In genomic region chr15:76901965-76902364, GRCh38 we compare ENCODE assay signal across 19 cellular contexts. TPM values are rescaled to one million over a fixed set of nuclear protein-coding genes. Genes with fewer than 3 reads are reported as not detected.
DNase-seq lines count a peak whose midpoint lies in the region; ATAC-seq and TF ChIP-seq lines count a peak whose summit lies in the region.
"Had no signal": no experiment of that assay in that cellular context is flagged by ENCODE, and none has a peak within 500 bp of the region (broad histone marks: within the 10 kb centered on the region; RNA-seq: fewer than 3 reads in every experiment).

No MANE protein-coding gene starts in this region.

- no peaks in the 10 kb centered on the region for H3K27me3 ChIP-seq in CD4-positive, alpha-beta T cell (ENCODE audit: control insufficient read depth, insufficient read depth, low read length)
- H3K27me3 ChIP-seq in lower lobe of right lung (ENCODE audit: low read depth) (no peaks in the 10 kb centered on the region), PC-9 (ENCODE audit: insufficient read depth, low read depth) (no peaks in the 10 kb centered on the region)

- peak overlapping the region; percentile 42 for H3K4me3 Mint-ChIP-seq in CD4-positive, alpha-beta T cell
- H3K4me3 Mint-ChIP-seq: CD4-positive, alpha-beta memory T cell; HFFc6 had no signal

- peaks cover 4% of the 10 kb centered on the region; the same call in 1 of the 2 replicates for H3F3A ChIP-seq in PC-9 (ENCODE audit: insufficient read depth, low read depth)

- no peaks in the 10 kb centered on the region; the same call in 1 of the 2 replicates for H3K79me2 ChIP-seq in PC-9 (ENCODE audit: low read depth)

- no TSS peak for BruUV-seq in PC-9 (replicated peaks; lab: Mats Ljungman, UMichigan)

- H2AFZ ChIP-seq in PC-9: no peak overlapping the region

- no peak overlapping the region for H3K4me2 ChIP-seq in PC-9

- intact Hi-C loops in CD4-positive, alpha-beta T cell (cut with DNase I, micrococcal nuclease): loop anchor here (2.0 to 5.0 kb wide), 5 partner anchors 120 to 595 kb away; partner anchors contain the start of genes HMG20A (in 1 of the 2), PEAK1 (in 1 of the 2) and TSPAN3 (in 1 of the 2)
- intact Hi-C loops in lower lobe of right lung (cut with DNase I): no loop called here
- intact Hi-C loops in PC-9 (cut with micrococcal nuclease; ENCODE audit: unreplicated experiment): loop anchor here (5.0 kb wide), 1 partner anchor 120 kb away; no protein-coding TSS in a partner anchor

- no peak for TF ChIP-seq CTCF in CD4-positive, alpha-beta T cell (IDR thresholded peaks at IDR 0.05)
- TF ChIP-seq CTCF in HEK293 (tag by site-specific recombination; IDR thresholded peaks at IDR 0.05) (no peak), lower lobe of right lung (IDR thresholded peaks at IDR 0.05) (no peak), PC-9 (conservative IDR thresholded peaks at IDR 0.05) (no peak)

- H3K9me3 ChIP-seq in CD4-positive, alpha-beta T cell (ENCODE audit: control insufficient read depth, low read length): no peaks in the 10 kb centered on the region
- H3K9me3 ChIP-seq in HEK293 (ENCODE audit: control insufficient read depth, insufficient read depth, low read depth, low read length) (no peaks in the 10 kb centered on the region), lower lobe of right lung (no peaks in the 10 kb centered on the region), PC-9 (ENCODE audit: insufficient read depth, low read depth) (no peaks in the 10 kb centered on the region)

- H3K4me1 Mint-ChIP-seq in CD4-positive, alpha-beta T cell (ENCODE audit: low read depth): peaks cover 43% of the 10 kb centered on the region

- no peaks in the 10 kb centered on the region for H3K27me3 Mint-ChIP-seq in CD4-positive, alpha-beta T cell
- H3K27me3 Mint-ChIP-seq: CD4-positive, alpha-beta memory T cell; IgD-negative memory B cell had no signal

- no peak overlapping the region for H3K27ac Mint-ChIP-seq in CD4-positive, alpha-beta T cell
- H3K27ac Mint-ChIP-seq: HFFc6 had no signal

- POLR2A ChIA-PET in CD4-positive, alpha-beta T cell (lab: Charles Lee): interaction anchor here (0.7 kb wide), 1 partner anchor 29 kb away, joined by 3 read pairs; no protein-coding TSS in a partner anchor
- POLR2A ChIA-PET in HEK293 (lab: Yijun Ruan, JAX): no interaction called here
- POLR2A ChIA-PET in PC-9 (lab: Charles Lee; ENCODE audit: unreplicated experiment): no interaction called here

- no peak for ATAC-seq in CD4-positive, alpha-beta T cell (ENCODE audit: poor library complexity)
- no peak for ATAC-seq in lower lobe of right lung
- ATAC-seq: GM12878 had no signal

- H3K36me3 ChIP-seq in HEK293 (ENCODE audit: control insufficient read depth in 2 of 2, insufficient read depth in 1 of 2, low read length in 2 of 2): no peaks in the 10 kb centered on the region; a peak in 1 of 3 replicates
- H3K36me3 ChIP-seq in lower lobe of right lung: no peaks in the 10 kb centered on the region
- H3K36me3 ChIP-seq in PC-9 (ENCODE audit: low read depth): no peaks in the 10 kb centered on the region

- H3K9me3 Mint-ChIP-seq in CD4-positive, alpha-beta T cell: no peaks in the 10 kb centered on the region
- H3K9me3 Mint-ChIP-seq: CD4-positive, alpha-beta memory T cell; HFFc6; IgD-negative memory B cell had no signal

- CTCF ChIA-PET in CD4-positive, alpha-beta T cell (lab: Charles Lee): no interaction called here
- CTCF ChIA-PET in HEK293 (lab: Yijun Ruan, JAX) (interaction anchor here (1.0 to 1.2 kb wide), 3 partner anchors 31 to 61 kb away, joined by 3 to 6 read pairs (median 3); no protein-coding TSS in a partner anchor), PC-9 (lab: Charles Lee) (no interaction called here)

- no peak for DNase-seq in CD4-positive, alpha-beta T cell
- DNase-seq in lower lobe of right lung: no peak
- no peak for DNase-seq in NK-92 treated with Interleukin-12 subunit alpha and Interleukin-12 subunit beta, amount 100 ng/mL, for 24 hours (lab: John Stamatoyannopoulos, UW)
- DNase-seq in PC-9: no peak
- no peak for DNase-seq in HCEC 1CT
- DNase-seq: AML-193; CD4-positive, alpha-beta memory T cell; COR-L47; DMS 273 treated with DMSO at 0.1 percent for 48 hours; DMS53; DND-41; EL; HFFc6; KG1 had no signal

- peaks cover 4% of the 10 kb centered on the region; the same call in 1 of the 2 replicates for H3K4me1 ChIP-seq in HEK293 (ENCODE audit: control insufficient read depth, insufficient read depth, low read length)
- peaks cover 42% of the 10 kb centered on the region for H3K4me1 ChIP-seq in lower lobe of right lung
- H3K4me1 ChIP-seq in PC-9 (replicated peaks; ENCODE audit: insufficient read depth): peaks cover 35% of the 10 kb centered on the region

- H4K20me1 ChIP-seq in PC-9 (ENCODE audit: insufficient read depth): no peaks in the 10 kb centered on the region

- H3K36me3 Mint-ChIP-seq in CD4-positive, alpha-beta T cell (ENCODE audit: low read depth): peaks cover 20% of the 10 kb centered on the region
- H3K36me3 Mint-ChIP-seq: IgD-negative memory B cell had no signal

- no peak overlapping the region for H3K4me3 ChIP-seq in HEK293 (ENCODE audit: low read depth, low read length)
- no peak overlapping the region for H3K4me3 ChIP-seq in lower lobe of right lung
- no peak overlapping the region for H3K4me3 ChIP-seq in PC-9
- H3K4me3 ChIP-seq: GM12878, HAP-1 had no signal

- no peak overlapping the region for H3K27ac ChIP-seq in CD4-positive, alpha-beta T cell (ENCODE audit: low read depth, low read length)
- H3K27ac ChIP-seq in HEK293 (ENCODE audit: extremely low read depth, low read depth, low read length) (no peak overlapping the region), lower lobe of right lung (peak overlapping the region; percentile 90), PC-9 (no peak overlapping the region)
- H3K27ac ChIP-seq: C4-2B had no signal

- no peaks in the 10 kb centered on the region for H3K9me2 ChIP-seq in PC-9 (ENCODE audit: insufficient read depth)

TF ChIP-seq in HEK293, 187 proteins besides CTCF, POLR2A, EP300 and RAD21 (continues in another document):
- TF ChIP-seq KLF7 (tag by site-specific recombination; IDR thresholded peaks at IDR 0.05; ENCODE audit: borderline replicate concordance) (no peak), ZNF701 (tag by site-specific recombination; IDR thresholded peaks at IDR 0.05) (no peak), ZNF121 (tag by site-specific recombination; IDR thresholded peaks at IDR 0.05) (no peak), INSM2 (tag by site-specific recombination; IDR thresholded peaks at IDR 0.05) (no peak), ZBTB48 (tag by site-specific recombination; IDR thresholded peaks at IDR 0.05) (no peak)
- TF ChIP-seq, protein P1, sequence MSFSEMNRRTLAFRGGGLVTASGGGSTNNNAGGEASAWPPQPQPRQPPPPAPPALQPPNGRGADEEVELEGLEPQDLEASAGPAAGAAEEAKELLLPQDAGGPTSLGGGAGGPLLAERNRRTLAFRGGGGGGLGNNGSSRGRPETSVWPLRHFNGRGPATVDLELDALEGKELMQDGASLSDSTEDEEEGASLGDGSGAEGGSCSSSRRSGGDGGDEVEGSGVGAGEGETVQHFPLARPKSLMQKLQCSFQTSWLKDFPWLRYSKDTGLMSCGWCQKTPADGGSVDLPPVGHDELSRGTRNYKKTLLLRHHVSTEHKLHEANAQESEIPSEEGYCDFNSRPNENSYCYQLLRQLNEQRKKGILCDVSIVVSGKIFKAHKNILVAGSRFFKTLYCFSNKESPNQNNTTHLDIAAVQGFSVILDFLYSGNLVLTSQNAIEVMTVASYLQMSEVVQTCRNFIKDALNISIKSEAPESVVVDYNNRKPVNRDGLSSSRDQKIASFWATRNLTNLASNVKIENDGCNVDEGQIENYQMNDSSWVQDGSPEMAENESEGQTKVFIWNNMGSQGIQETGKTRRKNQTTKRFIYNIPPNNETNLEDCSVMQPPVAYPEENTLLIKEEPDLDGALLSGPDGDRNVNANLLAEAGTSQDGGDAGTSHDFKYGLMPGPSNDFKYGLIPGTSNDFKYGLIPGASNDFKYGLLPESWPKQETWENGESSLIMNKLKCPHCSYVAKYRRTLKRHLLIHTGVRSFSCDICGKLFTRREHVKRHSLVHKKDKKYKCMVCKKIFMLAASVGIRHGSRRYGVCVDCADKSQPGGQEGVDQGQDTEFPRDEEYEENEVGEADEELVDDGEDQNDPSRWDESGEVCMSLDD (tag by site-specific recombination; IDR thresholded peaks at IDR 0.05): no peak

RNA-seq across cellular contexts. Expression of gene SCAPER, which starts 3.2 kb away (rescaled TPM):
- 10 to 100 TPM; 40.3 to 41.2 TPM for total RNA-seq in CD4-positive, alpha-beta T cell
- total RNA-seq in lower lobe of right lung: 34.2 TPM
- total RNA-seq in PC-9 (2021): 18.7 and 22.0 TPM in 2 replicates

RNA-seq across cellular contexts. Expression of gene RCN2, which starts 29.6 kb away (rescaled TPM):
- total RNA-seq in CD4-positive, alpha-beta T cell: 10 to 100 TPM; 18.1 to 19.1 TPM
- total RNA-seq in lower lobe of right lung (32.8 TPM), PC-9 (2021) (45.3 and 46.1 TPM in 2 replicates)
